Comparison of ENCODE assay signal across 26 cellular contexts in genomic region chr11:116107229-116107628, GRCh38.
"Had no signal": no experiment of that assay in that cellular context is flagged by ENCODE, and none has a peak within 500 bp of the region (broad histone marks: within the 10 kb centered on the region; RNA-seq: fewer than 3 reads in every experiment).

No MANE protein-coding gene starts in this region.

- H3K4me1 ChIP-seq: adrenal gland, body of pancreas, breast epithelium, SJCRH30 had no signal

- H3K4me3 Mint-ChIP-seq: activated CD4-positive, alpha-beta T cell treated with anti-CD3 and anti-CD28 coated beads, Interleukin-2, amount 10 ng/mL, durations not matched to agents 24 days and 14 days; activated CD8-positive, alpha-beta T cell treated with anti-CD3 and anti-CD28 coated beads, Interleukin-2, amount 10 ng/mL, durations not matched to agents 7 days and 5 days; activated naive CD4-positive, alpha-beta T cell treated with anti-CD3 and anti-CD28 coated beads for 36 hours; activated T-cell treated with anti-CD3 and anti-CD28 coated beads, Interleukin-2, amount 50 U/mL, for 24 hours had no signal

- H3K27me3 ChIP-seq: adrenal gland, body of pancreas, breast epithelium, SJCRH30 had no signal

- H3K27me3 Mint-ChIP-seq: activated CD4-positive, alpha-beta T cell treated with anti-CD3 and anti-CD28 coated beads, Interleukin-2, amount 10 ng/mL, durations not matched to agents 24 days and 14 days had no signal

- H3K4me3 ChIP-seq: adrenal gland, body of pancreas, breast epithelium, SJCRH30, SK-N-MC had no signal

- ATAC-seq: activated CD8-positive, alpha-beta T cell treated with anti-CD3 and anti-CD28 coated beads, Interleukin-2, amount 10 ng/mL, durations not matched to agents 7 days and 5 days; activated naive CD4-positive, alpha-beta T cell treated with anti-CD3 and anti-CD28 coated beads, Interleukin-2, amount 50 U/mL, for 72 hours; body of pancreas had no signal

- H3K27ac ChIP-seq: adrenal gland, body of pancreas, breast epithelium, SJCRH30, SK-N-MC, WERI-Rb-1 had no signal

- H3K9me3 Mint-ChIP-seq: activated CD4-positive, alpha-beta T cell treated with anti-CD3 and anti-CD28 coated beads, Interleukin-2, amount 10 ng/mL, durations not matched to agents 24 days and 14 days; activated T-cell treated with anti-CD3 and anti-CD28 coated beads, Interleukin-2, amount 50 U/mL, for 24 hours; activated T-helper 2 cell treated with anti-CD3 and anti-CD28 coated beads, Interferon-gamma antibody, Interleukin-2, Interleukin-4, amounts not matched to agents 10 μg/mL and 5 μg/mL and 100 μg/mL, durations not matched to agents 14 hours and 24 hours and 36 hours had no signal

- H3K27ac Mint-ChIP-seq: activated CD4-positive, alpha-beta T cell treated with anti-CD3 and anti-CD28 coated beads, Interleukin-2, amount 10 ng/mL, durations not matched to agents 24 days and 14 days; activated CD8-positive, alpha-beta T cell treated with anti-CD3 and anti-CD28 coated beads, Interleukin-2, amount 10 ng/mL, durations not matched to agents 7 days and 5 days; activated naive CD4-positive, alpha-beta T cell treated with anti-CD3 and anti-CD28 coated beads for 36 hours; activated naive CD4-positive, alpha-beta T cell treated with anti-CD3 and anti-CD28 coated beads, Interleukin-2, amount 50 U/mL, for 72 hours; activated T-cell treated with anti-CD3 and anti-CD28 coated beads, Interleukin-2, amount 50 U/mL, for 24 hours; activated T-helper 2 cell treated with anti-CD3 and anti-CD28 coated beads, Interferon-gamma antibody, Interleukin-2, Interleukin-4, amounts not matched to agents 10 μg/mL and 5 μg/mL and 100 μg/mL, durations not matched to agents 14 hours and 24 hours and 36 hours had no signal

- H3K4me1 Mint-ChIP-seq: activated CD4-positive, alpha-beta T cell treated with anti-CD3 and anti-CD28 coated beads, Interleukin-2, amount 10 ng/mL, durations not matched to agents 24 days and 14 days had no signal

- H3K36me3 Mint-ChIP-seq: activated naive CD4-positive, alpha-beta T cell treated with anti-CD3 and anti-CD28 coated beads, Interleukin-2, amount 50 U/mL, for 72 hours had no signal

- DNase-seq: activated CD4-positive, alpha-beta T cell treated with anti-CD3 and anti-CD28 coated beads, Interleukin-2, amount 10 ng/mL, durations not matched to agents 24 days and 14 days; activated CD4-positive, alpha-beta T cell treated with anti-CD3 and anti-CD28 coated beads, Interleukin-2, amount 50 U/mL, for 48 hours; activated CD8-positive, alpha-beta T cell treated with anti-CD3 and anti-CD28 coated beads, Interleukin-2, amount 10 ng/mL, durations not matched to agents 7 days and 5 days; activated gamma-delta T cell; activated naive CD4-positive, alpha-beta T cell treated with anti-CD3 and anti-CD28 coated beads for 36 hours; activated T-cell treated with anti-CD3 and anti-CD28 coated beads, Interleukin-2, amount 50 U/mL, for 24 hours; body of pancreas; NCI-H1105 treated with DMSO at 0.1 percent for 48 hours; NCI-H1436; NCI-H1694; NCI-H1930; NCI-H2081 treated with DMSO at 0.1 percent for 48 hours; NCI-H510A; NCI-H526; NCI-H748 treated with DMSO at 0.1 percent for 48 hours; NK-92 treated with Interleukin-12 subunit alpha and Interleukin-12 subunit beta, amount 100 ng/mL, for 24 hours; OCI-M1; Right ventricle myocardium superior; SJCRH30; T1000; WERI-Rb-1 had no signal

- H3K9me3 ChIP-seq: adrenal gland, body of pancreas, breast epithelium, SJCRH30 had no signal

- H3K36me3 ChIP-seq: adrenal gland, breast epithelium, SJCRH30, WERI-Rb-1 had no signal
